In the genomic region with DNA sequence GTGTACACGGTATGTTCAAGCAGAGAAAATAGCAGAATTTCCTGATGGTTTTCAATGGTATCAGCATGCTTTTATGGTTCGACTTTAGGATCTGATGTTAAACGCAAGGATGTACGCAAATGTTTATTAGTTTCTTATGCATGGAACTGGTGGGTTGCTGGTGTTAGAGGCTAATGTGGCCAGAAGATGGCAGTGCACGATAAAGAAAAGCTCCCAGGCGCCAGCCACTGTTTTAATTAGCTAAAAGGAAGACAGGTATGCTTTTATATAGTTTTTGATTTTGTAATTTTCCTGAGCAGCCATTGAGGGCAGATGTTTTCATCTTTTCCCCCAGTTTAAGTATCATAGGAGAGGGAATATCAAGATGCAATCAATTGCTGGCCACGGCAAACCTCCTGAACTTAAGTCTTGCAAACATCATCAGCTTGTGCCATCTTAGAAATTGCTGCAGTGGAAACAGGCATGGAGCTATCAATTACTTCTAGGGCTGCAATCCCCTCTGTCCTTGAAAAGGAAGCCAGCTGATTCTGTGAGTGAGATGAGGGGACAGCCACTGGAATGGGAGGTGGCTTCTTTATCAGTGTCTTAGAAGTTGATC, we compare ENCODE assay signal across 8 cellular contexts.
A peak's percentile ranks its signal among the peaks of the same experiment; 100 is the strongest.
DNase-seq lines count a peak whose midpoint lies in the region; ATAC-seq and TF ChIP-seq lines count a peak whose summit lies in the region.

No MANE protein-coding gene starts in this region.

- H3K4me2 ChIP-seq in parathyroid adenoma (ENCODE audit: low read length): no peak overlapping the region

- no peaks in the 10 kb centered on the region for H3K9me3 Mint-ChIP-seq in activated CD4-positive, alpha-beta T cell treated with anti-CD3 and anti-CD28 coated beads, Interleukin-2, amount 10 ng/mL, durations not matched to agents 24 days and 14 days
- H3K9me3 Mint-ChIP-seq in CD14-positive monocyte: peaks cover 0 to 3% (median 1%) of the 10 kb centered on the region in 7 donors

- intact Hi-C loops in activated CD4-positive, alpha-beta T cell treated with anti-CD3 and anti-CD28 coated beads, Interleukin-2, amount 10 ng/mL, durations not matched to agents 24 days and 14 days (cut with micrococcal nuclease): no loop called here
- intact Hi-C loops in CD14-positive monocyte (cut with micrococcal nuclease): no loop called here

- H3K9ac ChIP-seq in parathyroid adenoma: no peak overlapping the region

- H3K79me2 ChIP-seq in parathyroid adenoma: no peaks in the 10 kb centered on the region

- H3K4me3 Mint-ChIP-seq in activated CD4-positive, alpha-beta T cell treated with anti-CD3 and anti-CD28 coated beads, Interleukin-2, amount 10 ng/mL, durations not matched to agents 24 days and 14 days: no peak overlapping the region
- no peak overlapping the region for H3K4me3 Mint-ChIP-seq in CD14-positive monocyte

- no peaks in the 10 kb centered on the region for H3K27me3 ChIP-seq in parathyroid adenoma (ENCODE audit: control insufficient read depth, insufficient read depth, low read length)

- H3K36me3 Mint-ChIP-seq in activated CD4-positive, alpha-beta T cell treated with anti-CD3 and anti-CD28 coated beads, Interleukin-2, amount 10 ng/mL, durations not matched to agents 24 days and 14 days (ENCODE audit: low read depth): no peaks in the 10 kb centered on the region
- H3K36me3 Mint-ChIP-seq in CD14-positive monocyte: no peaks in the 10 kb centered on the region

- H3K9me3 ChIP-seq in parathyroid adenoma (ENCODE audit: control insufficient read depth, low read length): no peaks in the 10 kb centered on the region

- no peaks in the 10 kb centered on the region for H3K4me1 Mint-ChIP-seq in activated CD4-positive, alpha-beta T cell treated with anti-CD3 and anti-CD28 coated beads, Interleukin-2, amount 10 ng/mL, durations not matched to agents 24 days and 14 days
- H3K4me1 Mint-ChIP-seq in CD14-positive monocyte: no peaks in the 10 kb centered on the region

- H3K4me1 ChIP-seq in parathyroid adenoma: no peaks in the 10 kb centered on the region

- H3K4me3 ChIP-seq in parathyroid adenoma (ENCODE audit: low read depth, low read length): no peak overlapping the region

- H3K27me3 Mint-ChIP-seq in activated CD4-positive, alpha-beta T cell treated with anti-CD3 and anti-CD28 coated beads, Interleukin-2, amount 10 ng/mL, durations not matched to agents 24 days and 14 days: no peaks in the 10 kb centered on the region
- peaks cover 0 to 3% (median 2%) of the 10 kb centered on the region in 3 donors for H3K27me3 Mint-ChIP-seq in CD14-positive monocyte (ENCODE audit: low read depth in 3 of 3)

- TF ChIP-seq CTCF in parathyroid adenoma (IDR thresholded peaks at IDR 0.05) (peak; percentile 42), CD14-positive monocyte (IDR thresholded peaks at IDR 0.05) (no peak)

- DNase-seq in activated CD4-positive, alpha-beta T cell treated with anti-CD3 and anti-CD28 coated beads, Interleukin-2, amount 10 ng/mL, durations not matched to agents 24 days and 14 days: peak; percentile 55
- DNase-seq in activated CD4-positive, alpha-beta T cell treated with anti-CD3 and anti-CD28 coated beads for 1 hour: no peak
- DNase-seq in NCI-H1694 (lab: John Stamatoyannopoulos, UW) (peak; percentile 20), cerebellar cortex (ENCODE audit: low spot score) (peak; percentile 86), CD14-positive monocyte (ENCODE audit: low spot score) (no peak)

- ATAC-seq in GM19467 (IDR thresholded peaks at IDR 0.05; ENCODE audit: unreplicated experiment) (no peak), GM21786 (IDR thresholded peaks at IDR 0.05; ENCODE audit: unreplicated experiment) (no peak)

- no peaks in the 10 kb centered on the region for H3K36me3 ChIP-seq in parathyroid adenoma (ENCODE audit: control insufficient read depth, insufficient read depth, low read length)

- no peak overlapping the region for H3K27ac Mint-ChIP-seq in activated CD4-positive, alpha-beta T cell treated with anti-CD3 and anti-CD28 coated beads, Interleukin-2, amount 10 ng/mL, durations not matched to agents 24 days and 14 days
- H3K27ac Mint-ChIP-seq in CD14-positive monocyte: no peak overlapping the region

- H3K27ac ChIP-seq in parathyroid adenoma: no peak overlapping the region

- no peak overlapping the region for H2AFZ ChIP-seq in parathyroid adenoma

Comparison
In these comparisons a context has a peak if more than half of its experiments do, and no peak if none do; other contexts are left out.
1. DNase-seq: peak in activated CD4-positive, alpha-beta T cell treated with anti-CD3 and anti-CD28 coated beads, Interleukin-2, amount 10 ng/mL, durations not matched to agents 24 days and 14 days (single experiment), NCI-H1694 (single experiment) and cerebellar cortex (single experiment); none in activated CD4-positive, alpha-beta T cell treated with anti-CD3 and anti-CD28 coated beads for 1 hour (single experiment) and CD14-positive monocyte (single experiment).